In the genomic region with DNA sequence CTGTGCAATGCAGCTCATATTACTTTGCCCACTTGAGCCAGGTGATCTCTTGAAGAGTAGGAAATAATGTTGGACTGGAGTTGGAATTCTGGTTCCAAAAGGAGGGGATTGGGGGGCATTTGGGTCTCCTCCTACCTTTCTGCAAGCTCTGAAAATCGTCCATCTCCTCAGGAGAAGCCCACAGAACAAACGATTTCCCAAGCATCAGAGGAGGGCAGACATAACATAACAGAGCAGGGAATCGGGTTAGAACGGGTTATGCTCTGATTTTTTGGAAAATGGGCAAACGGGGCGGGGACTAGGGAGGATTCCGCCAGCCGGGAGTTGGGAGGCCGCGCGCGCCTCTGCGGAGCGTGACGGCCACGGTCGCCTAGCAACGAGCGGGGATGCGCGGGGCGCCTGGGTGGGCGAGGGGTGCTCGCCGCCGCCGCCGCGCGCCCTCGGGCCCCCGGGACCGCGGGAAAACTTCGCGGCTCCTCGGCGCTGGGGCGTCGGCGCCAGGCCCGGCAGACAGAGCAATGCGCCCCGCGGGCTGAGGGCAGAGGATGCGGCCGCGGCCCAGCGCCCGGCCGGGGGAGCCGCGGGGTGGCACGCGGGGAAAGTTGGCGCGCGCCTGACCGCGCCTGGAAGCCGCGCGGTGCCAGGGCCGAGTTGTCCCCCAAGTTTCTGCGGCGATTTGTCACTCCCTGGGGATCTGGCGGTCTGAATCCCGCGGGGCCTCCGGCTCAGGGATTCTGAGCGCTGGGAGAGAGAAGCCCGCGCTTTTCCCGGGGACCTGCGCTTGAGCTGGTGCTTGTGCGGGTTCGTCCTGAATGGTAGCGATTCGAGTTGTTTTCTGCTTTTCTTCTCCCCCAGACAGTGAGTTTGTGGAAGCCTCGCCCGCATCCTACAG, we compare ENCODE assay signal across 8 cellular contexts. TPM values are rescaled to one million over a fixed set of nuclear protein-coding genes. Genes with fewer than 3 reads are reported as not detected.
DNase-seq lines count a peak whose midpoint lies in the region; ATAC-seq and TF ChIP-seq lines count a peak whose summit lies in the region.

No MANE protein-coding gene starts in this region.

- peak; percentile 42 for ATAC-seq in left lung

- H3K27me3 Mint-ChIP-seq in stimulated activated naive CD8-positive, alpha-beta T cell treated with anti-CD3 and anti-CD28 coated beads, Interleukin-15, Interleukin-2, amounts not matched to agents 100 ng/mL and 50 ng/mL, for 24 hours: peaks cover 34% of the 10 kb centered on the region

- H3K4me1 Mint-ChIP-seq in stimulated activated naive CD8-positive, alpha-beta T cell treated with anti-CD3 and anti-CD28 coated beads, Interleukin-15, Interleukin-2, amounts not matched to agents 100 ng/mL and 50 ng/mL, for 24 hours (ENCODE audit: low read depth): peaks cover 11% of the 10 kb centered on the region

- no peaks in the 10 kb centered on the region for H3K9me3 Mint-ChIP-seq in stimulated activated naive CD8-positive, alpha-beta T cell treated with anti-CD3 and anti-CD28 coated beads, Interleukin-15, Interleukin-2, amounts not matched to agents 100 ng/mL and 50 ng/mL, for 24 hours

- DNase-seq in stimulated activated CD4-positive, alpha-beta T cell treated with anti-CD3 and anti-CD28 coated beads, Interleukin-15, amount 100 ng/mL, for 24 hours: peak; percentile 16
- DNase-seq in stimulated activated CD4-positive, alpha-beta T cell treated with anti-CD3 and anti-CD28 coated beads, Interleukin-4, amount 100 ng/mL, for 24 hours: no peak
- peak; percentile 15 for DNase-seq in NCI-H510A treated with DMSO at 0.1 percent for 48 hours (lab: John Stamatoyannopoulos, UW)
- DNase-seq in cerebellar cortex (ENCODE audit: low spot score): peak; percentile 55
- peak in 1 of 2 donors; percentile 81 for DNase-seq in left lung
- no peak for DNase-seq in NCI-H2029 (lab: John Stamatoyannopoulos, UW)
- DNase-seq in SW480 (ENCODE audit: low spot score): no peak

- peak overlapping the region; percentile 78 for H3K4me3 Mint-ChIP-seq in stimulated activated naive CD8-positive, alpha-beta T cell treated with anti-CD3 and anti-CD28 coated beads, Interleukin-15, Interleukin-2, amounts not matched to agents 100 ng/mL and 50 ng/mL, for 24 hours

- H3K36me3 Mint-ChIP-seq in stimulated activated naive CD8-positive, alpha-beta T cell treated with anti-CD3 and anti-CD28 coated beads, Interleukin-15, Interleukin-2, amounts not matched to agents 100 ng/mL and 50 ng/mL, for 24 hours (ENCODE audit: low read depth): no peaks in the 10 kb centered on the region

- TF ChIP-seq CTCF in left lung (IDR thresholded peaks at IDR 0.05): no peak

- no peaks in the 10 kb centered on the region for H3K36me3 ChIP-seq in left lung

- H3K27ac ChIP-seq in left lung: peak overlapping the region in 1 of 2 donors; percentile 13

- intact Hi-C loops in left lung (cut with DNase I): no loop called here

- no peak overlapping the region for H3K27ac Mint-ChIP-seq in stimulated activated naive CD8-positive, alpha-beta T cell treated with anti-CD3 and anti-CD28 coated beads, Interleukin-15, Interleukin-2, amounts not matched to agents 100 ng/mL and 50 ng/mL, for 24 hours

- H3K27me3 ChIP-seq in left lung: peaks cover 11 to 41% of the 10 kb centered on the region in 2 donors

- peak overlapping the region; percentile 47 to 49 for H3K4me3 ChIP-seq in left lung

- H3K9me3 ChIP-seq in left lung: no peaks in the 10 kb centered on the region

- H3K4me1 ChIP-seq in left lung: peaks cover 0 to 17% of the 10 kb centered on the region in 2 donors

RNA-seq across cellular contexts. Expression of a gene that starts 27.8 kb away (rescaled TPM):
- 10 to 100 TPM; 42.7 to 52.0 TPM for total RNA-seq in left lung

Comparison
In these comparisons a context has a peak if more than half of its experiments do, and no peak if none do; other contexts are left out.
1. DNase-seq: peak in stimulated activated CD4-positive, alpha-beta T cell treated with anti-CD3 and anti-CD28 coated beads, Interleukin-15, amount 100 ng/mL, for 24 hours (single experiment), NCI-H510A treated with DMSO at 0.1 percent for 48 hours (single experiment) and cerebellar cortex (single experiment); none in stimulated activated CD4-positive, alpha-beta T cell treated with anti-CD3 and anti-CD28 coated beads, Interleukin-4, amount 100 ng/mL, for 24 hours (single experiment), NCI-H2029 (single experiment) and SW480 (single experiment).